ENCODE assay signal across 20 cellular contexts in the genomic region with DNA sequence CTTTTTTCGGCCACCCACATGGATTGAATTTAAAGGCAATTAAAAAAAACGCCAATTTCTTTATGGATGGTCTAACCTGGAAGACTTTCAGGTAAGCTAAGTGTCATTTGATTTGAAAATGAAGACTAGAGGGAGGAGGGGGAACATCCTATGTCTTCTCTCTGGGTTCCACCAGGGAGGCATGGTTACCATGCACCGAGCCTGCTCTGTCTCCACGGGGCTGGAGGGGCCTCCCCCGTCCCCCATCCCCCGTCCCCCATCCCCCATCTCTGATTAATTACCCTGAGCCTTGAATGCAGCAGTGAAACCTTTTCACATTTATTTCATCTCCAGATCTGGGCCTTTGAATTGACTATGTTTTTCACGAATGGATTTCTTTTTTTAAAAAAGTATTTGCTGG.
DNase-seq lines count a peak whose midpoint lies in the region; ATAC-seq and TF ChIP-seq lines count a peak whose summit lies in the region.
"Had no signal": no experiment of that assay in that cellular context is flagged by ENCODE, and none has a peak within 500 bp of the region (broad histone marks: within the 10 kb centered on the region; RNA-seq: fewer than 3 reads in every experiment).

No MANE protein-coding gene starts in this region.

- no peak overlapping the region for H3K4me3 ChIP-seq in left ventricle myocardium inferior
- no peak overlapping the region for H3K4me3 ChIP-seq in right lobe of liver
- H3K4me3 ChIP-seq in sigmoid colon, result no peak overlapping the region
- H3K4me3 ChIP-seq in uterus, result no peak overlapping the region
- H3K4me3 ChIP-seq in A673 (ENCODE audit: low read depth, low read length, poor library complexity, severe bottlenecking), result no peak overlapping the region
- H3K4me3 ChIP-seq: GM23248, HAP-1 had no signal

- H3K27me3 ChIP-seq in left ventricle myocardium inferior (ENCODE audit: low read depth), result no peaks in the 10 kb centered on the region
- no peaks in the 10 kb centered on the region for H3K27me3 ChIP-seq in right lobe of liver
- H3K27me3 ChIP-seq in sigmoid colon, result no peaks in the 10 kb centered on the region
- no peaks in the 10 kb centered on the region for H3K27me3 ChIP-seq in uterus
- no peaks in the 10 kb centered on the region for H3K27me3 ChIP-seq in A673 (replicated peaks; ENCODE audit: insufficient read depth, low read depth, low read length, poor library complexity)

- WGBS in right lobe of liver (ENCODE audit: insufficient coverage, low coverage, low lambda C conversion rate, missing lambda C conversion rate), result 71% methylated on average over 5 of the region's 7 CpGs
- 86 to 88% methylated on average over 7 of the region's 7 CpGs for WGBS in sigmoid colon, 2 donors

- intact Hi-C loops in left ventricle myocardium inferior (cut with micrococcal nuclease) (no loop called here), Right ventricle myocardium superior (cut with DNase I) (loop anchor here (10.0 kb wide), 1 partner anchor 67 kb away; no protein-coding TSS in a partner anchor), right lobe of liver (cut with DNase I) (no loop called here), sigmoid colon (cut with DNase I) (no loop called here), uterus (cut with DNase I; ENCODE audit: low total_unique reads) (no loop called here), A673 (cut with micrococcal nuclease; ENCODE audit: unreplicated experiment) (no loop called here)

- no TSS peak for BruUV-seq in A673 (replicated peaks; lab: Mats Ljungman, UMichigan)

- H3K27ac ChIP-seq in left ventricle myocardium inferior (replicated peaks) (peak overlapping the region; percentile 30), right lobe of liver (peak overlapping the region; percentile 34 to 77 (median 76)), sigmoid colon (peak overlapping the region in 3 of 4 donors; percentile 28 to 75 (median 63)), uterus (peak overlapping the region; percentile 35 to 37), A673 (ENCODE audit: low read depth, low read length, poor library complexity, severe bottlenecking) (no peak overlapping the region)
- H3K27ac ChIP-seq: GM23248, KMS-11 had no signal

- H3K4me1 ChIP-seq in left ventricle myocardium inferior (peaks cover 30% of the 10 kb centered on the region), right lobe of liver (peaks cover 0 to 37% (median 13%) of the 10 kb centered on the region in 4 donors), sigmoid colon (peaks cover 0 to 61% (median 45%) of the 10 kb centered on the region in 4 donors), uterus (no peaks in the 10 kb centered on the region), A673 (ENCODE audit: insufficient read depth, low read length, poor library complexity, severe bottlenecking) (peaks cover 8% of the 10 kb centered on the region)
- H3K4me1 ChIP-seq: HAP-1 had no signal

- no peak for TF ChIP-seq CTCF in left ventricle myocardium inferior (IDR thresholded peaks at IDR 0.05; ENCODE audit: borderline replicate concordance)
- TF ChIP-seq CTCF in right lobe of liver (IDR thresholded peaks at IDR 0.05), result no peak
- TF ChIP-seq CTCF in sigmoid colon (IDR thresholded peaks at IDR 0.05), result no peak
- no peak for TF ChIP-seq CTCF in uterus (IDR thresholded peaks at IDR 0.05)
- TF ChIP-seq CTCF in A673 (conservative IDR thresholded peaks at IDR 0.05; ENCODE audit: low read depth, low read length), result no peak

- ATAC-seq in Right ventricle myocardium superior (ENCODE audit: poor library complexity), result no peak
- ATAC-seq in right lobe of liver, result no peak
- no peak for ATAC-seq in GM19467 (IDR thresholded peaks at IDR 0.05; ENCODE audit: unreplicated experiment)

- TF ChIP-seq EP300 in sigmoid colon (IDR thresholded peaks at IDR 0.05), result no peak

- H3K36me3 ChIP-seq in left ventricle myocardium inferior (peaks cover 31% of the 10 kb centered on the region), right lobe of liver (no peaks in the 10 kb centered on the region), sigmoid colon (peaks cover 6 to 19% (median 14%) of the 10 kb centered on the region in 4 donors), uterus (no peaks in the 10 kb centered on the region), A673 (ENCODE audit: insufficient read depth, low read length, poor library complexity, severe bottlenecking) (no peaks in the 10 kb centered on the region)
- H3K36me3 ChIP-seq: HAP-1 had no signal

- H3K9me3 ChIP-seq in left ventricle myocardium inferior (replicated peaks), result no peaks in the 10 kb centered on the region
- no peaks in the 10 kb centered on the region for H3K9me3 ChIP-seq in right lobe of liver
- no peaks in the 10 kb centered on the region for H3K9me3 ChIP-seq in sigmoid colon
- H3K9me3 ChIP-seq in uterus, result no peaks in the 10 kb centered on the region
- H3K9me3 ChIP-seq in A673 (ENCODE audit: low read depth, low read length, poor library complexity, severe bottlenecking), result no peaks in the 10 kb centered on the region
- H3K9me3 ChIP-seq: HAP-1 had no signal

- DNase-seq in left ventricle myocardium inferior (no peak), Right ventricle myocardium superior (no peak), right lobe of liver (no peak), sigmoid colon (no peak), uterus (no peak), NCI-H345 (lab: John Stamatoyannopoulos, UW) (no peak), A673 (ENCODE audit: low spot score) (no peak)
- DNase-seq: 8988T; CD4-positive, alpha-beta T cell; GM23248; HFFc6; IMR-90; MM.1S; NCI-H1694; NCI-H2081; NCI-H510A; NCI-H69 had no signal

- CTCF ChIA-PET in A673 (lab: Charles Lee), result no interaction called here

- TF ChIP-seq POLR2A in right lobe of liver (IDR thresholded peaks at IDR 0.05) (no peak), sigmoid colon (IDR thresholded peaks at IDR 0.05) (no peak), uterus (IDR thresholded peaks at IDR 0.05) (no peak)

- POLR2A ChIA-PET in A673 (lab: Charles Lee; ENCODE audit: low non-redundant PET), result no interaction called here
